In genomic region chr14:70171719-70172118, GRCh38 we compare ENCODE assay signal across 15 cellular contexts. TPM values are rescaled to one million over a fixed set of nuclear protein-coding genes. Genes with fewer than 3 reads are reported as not detected.
A peak's percentile ranks its signal among the peaks of the same experiment; 100 is the strongest.
DNase-seq lines count a peak whose midpoint lies in the region; ATAC-seq and TF ChIP-seq lines count a peak whose summit lies in the region.
"Had no signal": no experiment of that assay in that cellular context is flagged by ENCODE, and none has a peak within 500 bp of the region (broad histone marks: within the 10 kb centered on the region; RNA-seq: fewer than 3 reads in every experiment).

No MANE protein-coding gene starts in this region.

- H3K9me3 Mint-ChIP-seq in memory B cell (peaks cover 2% of the 10 kb centered on the region), HFFc6 (peaks cover 39% of the 10 kb centered on the region)
- no peaks in the 10 kb centered on the region for H3K9me3 Mint-ChIP-seq in activated naive CD4-positive, alpha-beta T cell treated with anti-CD3 and anti-CD28 coated beads, Interleukin-2, amount 50 U/mL, for 72 hours

- ATAC-seq in memory B cell (ENCODE audit: low read depth), result peak; percentile 69
- no peak for ATAC-seq in activated naive CD4-positive, alpha-beta T cell treated with anti-CD3 and anti-CD28 coated beads, Interleukin-2, amount 50 U/mL, for 72 hours

- no peaks in the 10 kb centered on the region for H3K27me3 Mint-ChIP-seq in memory B cell
- H3K27me3 Mint-ChIP-seq in HFFc6 (ENCODE audit: insufficient read depth), result no peaks in the 10 kb centered on the region

- peak; percentile 32 to 35 for DNase-seq in NOMO-1 (lab: John Stamatoyannopoulos, UW; ENCODE audit: unreplicated experiment in 2 of 2)
- no peak for DNase-seq in NOMO-1 treated with dmso at 0.1 percent for 144 hours (lab: John Stamatoyannopoulos, UW; ENCODE audit: unreplicated experiment)
- peak; percentile 48 to 69 for DNase-seq in Kasumi-1 (lab: John Stamatoyannopoulos, UW)
- peak; percentile 4 for DNase-seq in RPMI8226
- no peak for DNase-seq in memory B cell (ENCODE audit: low spot score in 2 of 2)
- DNase-seq in HFFc6, result no peak
- DNase-seq in activated naive CD4-positive, alpha-beta T cell treated with anti-CD3 and anti-CD28 coated beads, Interleukin-2, amount 50 U/mL, for 72 hours (ENCODE audit: low spot score in 2 of 2), result no peak
- no peak for DNase-seq in mucosa of gallbladder (ENCODE audit: low spot score)
- DNase-seq: DND-41, NCI-H1092 treated with DMSO at 0.1 percent for 48 hours, NCI-H2107, NCI-H226, OCI-M1, SJCRH30 had no signal

- no peak for TF ChIP-seq CTCF in HFFc6 (IDR thresholded peaks at IDR 0.05)

- H3K27ac Mint-ChIP-seq in memory B cell (no peak overlapping the region), HFFc6 (no peak overlapping the region)
- no peak overlapping the region for H3K27ac Mint-ChIP-seq in activated naive CD4-positive, alpha-beta T cell treated with anti-CD3 and anti-CD28 coated beads, Interleukin-2, amount 50 U/mL, for 72 hours

- H3K4me1 Mint-ChIP-seq in memory B cell, result no peaks in the 10 kb centered on the region
- no peaks in the 10 kb centered on the region for H3K4me1 Mint-ChIP-seq in HFFc6 (ENCODE audit: low read depth)

- H3K36me3 Mint-ChIP-seq in memory B cell (no peaks in the 10 kb centered on the region), HFFc6 (ENCODE audit: low read depth) (no peaks in the 10 kb centered on the region)
- no peaks in the 10 kb centered on the region for H3K36me3 Mint-ChIP-seq in activated naive CD4-positive, alpha-beta T cell treated with anti-CD3 and anti-CD28 coated beads, Interleukin-2, amount 50 U/mL, for 72 hours
- H3K36me3 Mint-ChIP-seq: IgD-negative memory B cell had no signal

- H3K4me3 Mint-ChIP-seq in memory B cell (no peak overlapping the region), HFFc6 (no peak overlapping the region)

RNA-seq across cellular contexts. Expression of gene SLC8A3, which starts 17.0 kb away (rescaled TPM):
- total RNA-seq in HFFc6 (2021; fragmentation: NEBNext Ultra II Directional; extraction: Animal tissue kit (Norgen Biotek cat#: 25700)), result not detected
- 1 to 10 TPM in 1 of 2 donors, under 1 TPM in 1; 0.09 to 2.4 TPM for total RNA-seq in activated naive CD4-positive, alpha-beta T cell treated with anti-CD3 and anti-CD28 coated beads, Interleukin-2, amount 50 U/mL, for 72 hours
- total RNA-seq in mucosa of gallbladder, result 1.5 TPM

Comparison
In these comparisons a context has a peak if more than half of its experiments do, and no peak if none do; other contexts are left out.
1. DNase-seq: peak in NOMO-1 (2 of 2), Kasumi-1 (2 of 2) and RPMI8226 (single experiment); none in NOMO-1 treated with dmso at 0.1 percent for 144 hours (single experiment), memory B cell (0 of 2), HFFc6 (single experiment), activated naive CD4-positive, alpha-beta T cell treated with anti-CD3 and anti-CD28 coated beads, Interleukin-2, amount 50 U/mL, for 72 hours (0 of 2) and mucosa of gallbladder (single experiment).